In the genomic region with DNA sequence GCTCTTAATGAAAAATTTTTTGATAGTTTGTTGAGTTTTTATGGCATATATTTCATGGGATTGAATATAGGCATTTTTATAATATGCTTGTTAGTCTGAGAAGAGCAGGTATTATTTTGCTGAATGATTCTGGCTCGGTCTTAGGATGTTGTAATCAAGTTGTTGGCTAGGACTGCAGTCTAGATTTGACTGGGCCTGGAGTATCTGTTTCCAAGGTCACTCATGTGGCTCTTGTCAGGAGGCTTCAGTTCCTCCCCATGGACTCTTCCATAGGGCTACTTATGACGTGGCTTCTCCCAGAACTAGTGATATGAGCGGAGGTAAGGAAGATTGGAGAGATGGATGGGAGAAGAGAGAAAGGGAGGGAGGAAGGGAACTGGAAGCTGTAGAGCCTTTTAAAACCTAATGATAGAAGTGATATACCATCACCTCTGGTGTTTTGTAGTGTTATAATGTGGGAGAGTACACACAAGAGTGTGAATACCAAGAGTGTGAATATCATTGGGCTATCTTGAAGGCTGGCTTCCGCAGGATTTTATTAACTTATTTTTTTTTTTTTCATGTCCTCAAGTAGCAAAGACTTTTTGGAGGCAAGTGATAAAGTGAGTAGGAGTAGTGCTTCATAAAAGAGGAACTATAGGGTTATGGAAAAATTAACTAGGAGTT, we compare ENCODE assay signal across 2 cellular contexts.
TF ChIP-seq lines count a peak whose summit lies in the region.

No MANE protein-coding gene starts in this region.

TF ChIP-seq in GM23338, 12 proteins besides CTCF, POLR2A, EP300 and RAD21:
- TF ChIP-seq POLR2AphosphoS5 (IDR thresholded peaks at IDR 0.05; ENCODE audit: low read depth) (no peak), NANOG (IDR thresholded peaks at IDR 0.05; ENCODE audit: borderline replicate concordance) (no peak), ZNF331 (CRISPR knock-in tag; IDR thresholded peaks at IDR 0.05; ENCODE audit: low read depth) (no peak), EZH2phosphoT487 (IDR thresholded peaks at IDR 0.05; ENCODE audit: unreplicated experiment) (no peak), EZH2 (IDR thresholded peaks at IDR 0.05; ENCODE audit: low read depth, unreplicated experiment) (no peak), CREB1 (CRISPR knock-in tag; IDR thresholded peaks at IDR 0.05; ENCODE audit: low read depth) (no peak), STAT1 (IDR thresholded peaks at IDR 0.05; ENCODE audit: unreplicated experiment) (no peak)
- TF ChIP-seq, protein P1, sequence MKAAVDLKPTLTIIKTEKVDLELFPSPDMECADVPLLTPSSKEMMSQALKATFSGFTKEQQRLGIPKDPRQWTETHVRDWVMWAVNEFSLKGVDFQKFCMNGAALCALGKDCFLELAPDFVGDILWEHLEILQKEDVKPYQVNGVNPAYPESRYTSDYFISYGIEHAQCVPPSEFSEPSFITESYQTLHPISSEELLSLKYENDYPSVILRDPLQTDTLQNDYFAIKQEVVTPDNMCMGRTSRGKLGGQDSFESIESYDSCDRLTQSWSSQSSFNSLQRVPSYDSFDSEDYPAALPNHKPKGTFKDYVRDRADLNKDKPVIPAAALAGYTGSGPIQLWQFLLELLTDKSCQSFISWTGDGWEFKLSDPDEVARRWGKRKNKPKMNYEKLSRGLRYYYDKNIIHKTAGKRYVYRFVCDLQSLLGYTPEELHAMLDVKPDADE (IDR thresholded peaks at IDR 0.05) = no peak
- TF ChIP-seq, protein P2, sequence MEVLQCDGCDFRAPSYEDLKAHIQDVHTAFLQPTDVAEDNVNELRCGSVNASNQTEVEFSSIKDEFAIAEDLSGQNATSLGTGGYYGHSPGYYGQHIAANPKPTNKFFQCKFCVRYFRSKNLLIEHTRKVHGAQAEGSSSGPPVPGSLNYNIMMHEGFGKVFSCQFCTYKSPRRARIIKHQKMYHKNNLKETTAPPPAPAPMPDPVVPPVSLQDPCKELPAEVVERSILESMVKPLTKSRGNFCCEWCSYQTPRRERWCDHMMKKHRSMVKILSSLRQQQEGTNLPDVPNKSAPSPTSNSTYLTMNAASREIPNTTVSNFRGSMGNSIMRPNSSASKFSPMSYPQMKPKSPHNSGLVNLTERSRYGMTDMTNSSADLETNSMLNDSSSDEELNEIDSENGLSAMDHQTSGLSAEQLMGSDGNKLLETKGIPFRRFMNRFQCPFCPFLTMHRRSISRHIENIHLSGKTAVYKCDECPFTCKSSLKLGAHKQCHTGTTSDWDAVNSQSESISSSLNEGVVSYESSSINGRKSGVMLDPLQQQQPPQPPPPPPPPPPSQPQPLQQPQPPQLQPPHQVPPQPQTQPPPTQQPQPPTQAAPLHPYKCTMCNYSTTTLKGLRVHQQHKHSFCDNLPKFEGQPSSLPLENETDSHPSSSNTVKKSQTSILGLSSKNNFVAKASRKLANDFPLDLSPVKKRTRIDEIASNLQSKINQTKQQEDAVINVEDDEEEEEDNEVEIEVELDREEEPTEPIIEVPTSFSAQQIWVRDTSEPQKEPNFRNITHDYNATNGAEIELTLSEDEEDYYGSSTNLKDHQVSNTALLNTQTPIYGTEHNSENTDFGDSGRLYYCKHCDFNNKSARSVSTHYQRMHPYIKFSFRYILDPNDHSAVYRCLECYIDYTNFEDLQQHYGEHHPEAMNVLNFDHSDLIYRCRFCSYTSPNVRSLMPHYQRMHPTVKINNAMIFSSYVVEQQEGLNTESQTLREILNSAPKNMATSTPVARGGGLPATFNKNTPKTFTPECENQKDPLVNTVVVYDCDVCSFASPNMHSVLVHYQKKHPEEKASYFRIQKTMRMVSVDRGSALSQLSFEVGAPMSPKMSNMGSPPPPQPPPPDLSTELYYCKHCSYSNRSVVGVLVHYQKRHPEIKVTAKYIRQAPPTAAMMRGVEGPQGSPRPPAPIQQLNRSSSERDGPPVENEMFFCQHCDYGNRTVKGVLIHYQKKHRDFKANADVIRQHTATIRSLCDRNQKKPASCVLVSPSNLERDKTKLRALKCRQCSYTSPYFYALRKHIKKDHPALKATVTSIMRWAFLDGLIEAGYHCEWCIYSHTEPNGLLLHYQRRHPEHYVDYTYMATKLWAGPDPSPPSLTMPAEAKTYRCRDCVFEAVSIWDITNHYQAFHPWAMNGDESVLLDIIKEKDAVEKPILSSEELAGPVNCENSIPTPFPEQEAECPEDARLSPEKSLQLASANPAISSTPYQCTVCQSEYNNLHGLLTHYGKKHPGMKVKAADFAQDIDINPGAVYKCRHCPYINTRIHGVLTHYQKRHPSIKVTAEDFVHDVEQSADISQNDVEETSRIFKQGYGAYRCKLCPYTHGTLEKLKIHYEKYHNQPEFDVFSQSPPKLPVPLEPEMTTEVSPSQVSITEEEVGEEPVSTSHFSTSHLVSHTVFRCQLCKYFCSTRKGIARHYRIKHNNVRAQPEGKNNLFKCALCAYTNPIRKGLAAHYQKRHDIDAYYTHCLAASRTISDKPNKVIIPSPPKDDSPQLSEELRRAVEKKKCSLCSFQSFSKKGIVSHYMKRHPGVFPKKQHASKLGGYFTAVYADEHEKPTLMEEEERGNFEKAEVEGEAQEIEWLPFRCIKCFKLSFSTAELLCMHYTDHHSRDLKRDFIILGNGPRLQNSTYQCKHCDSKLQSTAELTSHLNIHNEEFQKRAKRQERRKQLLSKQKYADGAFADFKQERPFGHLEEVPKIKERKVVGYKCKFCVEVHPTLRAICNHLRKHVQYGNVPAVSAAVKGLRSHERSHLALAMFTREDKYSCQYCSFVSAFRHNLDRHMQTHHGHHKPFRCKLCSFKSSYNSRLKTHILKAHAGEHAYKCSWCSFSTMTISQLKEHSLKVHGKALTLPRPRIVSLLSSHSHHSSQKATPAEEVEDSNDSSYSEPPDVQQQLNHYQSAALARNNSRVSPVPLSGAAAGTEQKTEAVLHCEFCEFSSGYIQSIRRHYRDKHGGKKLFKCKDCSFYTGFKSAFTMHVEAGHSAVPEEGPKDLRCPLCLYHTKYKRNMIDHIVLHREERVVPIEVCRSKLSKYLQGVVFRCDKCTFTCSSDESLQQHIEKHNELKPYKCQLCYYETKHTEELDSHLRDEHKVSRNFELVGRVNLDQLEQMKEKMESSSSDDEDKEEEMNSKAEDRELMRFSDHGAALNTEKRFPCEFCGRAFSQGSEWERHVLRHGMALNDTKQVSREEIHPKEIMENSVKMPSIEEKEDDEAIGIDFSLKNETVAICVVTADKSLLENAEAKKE (CRISPR knock-in tag; IDR thresholded peaks at IDR 0.05) = no peak

TF ChIP-seq in GM12878, 131 proteins besides CTCF, POLR2A, EP300 and RAD21 (continues in another document):
- TF ChIP-seq CBX3 (IDR thresholded peaks at IDR 0.05; ENCODE audit: borderline replicate concordance, low read depth) (no peak), SRF (IDR thresholded peaks at IDR 0.05; ENCODE audit: low read depth in 2 of 2, low read length in 2 of 2) (no peak), KDM1A (IDR thresholded peaks at IDR 0.05; ENCODE audit: borderline replicate concordance) (no peak), WRNIP1 (IDR thresholded peaks at IDR 0.05; ENCODE audit: borderline replicate concordance, low read depth, low read length) (no peak), ZNF384 (IDR thresholded peaks at IDR 0.05; ENCODE audit: borderline replicate concordance, low read depth, low read length) (no peak), TAF1 (IDR thresholded peaks at IDR 0.05; ENCODE audit: borderline replicate concordance, low read depth, low read length) (no peak), FOXK2 (IDR thresholded peaks at IDR 0.05) (no peak), ZBTB33 (IDR thresholded peaks at IDR 0.05) (no peak), HDAC6 (IDR thresholded peaks at IDR 0.05; ENCODE audit: unreplicated experiment) (no peak), CEBPB (IDR thresholded peaks at IDR 0.05; ENCODE audit: borderline replicate concordance in 1 of 2, low read depth in 2 of 2, low read length in 2 of 2) (no peak)
- TF ChIP-seq, protein P3, sequence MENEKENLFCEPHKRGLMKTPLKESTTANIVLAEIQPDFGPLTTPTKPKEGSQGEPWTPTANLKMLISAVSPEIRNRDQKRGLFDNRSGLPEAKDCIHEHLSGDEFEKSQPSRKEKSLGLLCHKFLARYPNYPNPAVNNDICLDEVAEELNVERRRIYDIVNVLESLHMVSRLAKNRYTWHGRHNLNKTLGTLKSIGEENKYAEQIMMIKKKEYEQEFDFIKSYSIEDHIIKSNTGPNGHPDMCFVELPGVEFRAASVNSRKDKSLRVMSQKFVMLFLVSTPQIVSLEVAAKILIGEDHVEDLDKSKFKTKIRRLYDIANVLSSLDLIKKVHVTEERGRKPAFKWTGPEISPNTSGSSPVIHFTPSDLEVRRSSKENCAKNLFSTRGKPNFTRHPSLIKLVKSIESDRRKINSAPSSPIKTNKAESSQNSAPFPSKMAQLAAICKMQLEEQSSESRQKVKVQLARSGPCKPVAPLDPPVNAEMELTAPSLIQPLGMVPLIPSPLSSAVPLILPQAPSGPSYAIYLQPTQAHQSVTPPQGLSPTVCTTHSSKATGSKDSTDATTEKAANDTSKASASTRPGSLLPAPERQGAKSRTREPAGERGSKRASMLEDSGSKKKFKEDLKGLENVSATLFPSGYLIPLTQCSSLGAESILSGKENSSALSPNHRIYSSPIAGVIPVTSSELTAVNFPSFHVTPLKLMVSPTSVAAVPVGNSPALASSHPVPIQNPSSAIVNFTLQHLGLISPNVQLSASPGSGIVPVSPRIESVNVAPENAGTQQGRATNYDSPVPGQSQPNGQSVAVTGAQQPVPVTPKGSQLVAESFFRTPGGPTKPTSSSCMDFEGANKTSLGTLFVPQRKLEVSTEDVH (IDR thresholded peaks at IDR 0.05; ENCODE audit: low read depth, partially characterized antibody) = no peak
- TF ChIP-seq, protein P4, sequence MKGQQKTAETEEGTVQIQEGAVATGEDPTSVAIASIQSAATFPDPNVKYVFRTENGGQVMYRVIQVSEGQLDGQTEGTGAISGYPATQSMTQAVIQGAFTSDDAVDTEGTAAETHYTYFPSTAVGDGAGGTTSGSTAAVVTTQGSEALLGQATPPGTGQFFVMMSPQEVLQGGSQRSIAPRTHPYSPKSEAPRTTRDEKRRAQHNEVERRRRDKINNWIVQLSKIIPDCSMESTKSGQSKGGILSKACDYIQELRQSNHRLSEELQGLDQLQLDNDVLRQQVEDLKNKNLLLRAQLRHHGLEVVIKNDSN (IDR thresholded peaks at IDR 0.05; ENCODE audit: borderline replicate concordance, extremely low read length, insufficient read depth, low read depth, low read length) = no peak
- TF ChIP-seq, protein P5, sequence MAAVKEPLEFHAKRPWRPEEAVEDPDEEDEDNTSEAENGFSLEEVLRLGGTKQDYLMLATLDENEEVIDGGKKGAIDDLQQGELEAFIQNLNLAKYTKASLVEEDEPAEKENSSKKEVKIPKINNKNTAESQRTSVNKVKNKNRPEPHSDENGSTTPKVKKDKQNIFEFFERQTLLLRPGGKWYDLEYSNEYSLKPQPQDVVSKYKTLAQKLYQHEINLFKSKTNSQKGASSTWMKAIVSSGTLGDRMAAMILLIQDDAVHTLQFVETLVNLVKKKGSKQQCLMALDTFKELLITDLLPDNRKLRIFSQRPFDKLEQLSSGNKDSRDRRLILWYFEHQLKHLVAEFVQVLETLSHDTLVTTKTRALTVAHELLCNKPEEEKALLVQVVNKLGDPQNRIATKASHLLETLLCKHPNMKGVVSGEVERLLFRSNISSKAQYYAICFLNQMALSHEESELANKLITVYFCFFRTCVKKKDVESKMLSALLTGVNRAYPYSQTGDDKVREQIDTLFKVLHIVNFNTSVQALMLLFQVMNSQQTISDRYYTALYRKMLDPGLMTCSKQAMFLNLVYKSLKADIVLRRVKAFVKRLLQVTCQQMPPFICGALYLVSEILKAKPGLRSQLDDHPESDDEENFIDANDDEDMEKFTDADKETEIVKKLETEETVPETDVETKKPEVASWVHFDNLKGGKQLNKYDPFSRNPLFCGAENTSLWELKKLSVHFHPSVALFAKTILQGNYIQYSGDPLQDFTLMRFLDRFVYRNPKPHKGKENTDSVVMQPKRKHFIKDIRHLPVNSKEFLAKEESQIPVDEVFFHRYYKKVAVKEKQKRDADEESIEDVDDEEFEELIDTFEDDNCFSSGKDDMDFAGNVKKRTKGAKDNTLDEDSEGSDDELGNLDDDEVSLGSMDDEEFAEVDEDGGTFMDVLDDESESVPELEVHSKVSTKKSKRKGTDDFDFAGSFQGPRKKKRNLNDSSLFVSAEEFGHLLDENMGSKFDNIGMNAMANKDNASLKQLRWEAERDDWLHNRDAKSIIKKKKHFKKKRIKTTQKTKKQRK (IDR thresholded peaks at IDR 0.05; ENCODE audit: low read depth, low read length) = no peak
- TF ChIP-seq, protein P6, sequence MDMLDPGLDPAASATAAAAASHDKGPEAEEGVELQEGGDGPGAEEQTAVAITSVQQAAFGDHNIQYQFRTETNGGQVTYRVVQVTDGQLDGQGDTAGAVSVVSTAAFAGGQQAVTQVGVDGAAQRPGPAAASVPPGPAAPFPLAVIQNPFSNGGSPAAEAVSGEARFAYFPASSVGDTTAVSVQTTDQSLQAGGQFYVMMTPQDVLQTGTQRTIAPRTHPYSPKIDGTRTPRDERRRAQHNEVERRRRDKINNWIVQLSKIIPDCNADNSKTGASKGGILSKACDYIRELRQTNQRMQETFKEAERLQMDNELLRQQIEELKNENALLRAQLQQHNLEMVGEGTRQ (IDR thresholded peaks at IDR 0.05; ENCODE audit: borderline replicate concordance, low read depth, low read length) = no peak
- TF ChIP-seq, protein P7, sequence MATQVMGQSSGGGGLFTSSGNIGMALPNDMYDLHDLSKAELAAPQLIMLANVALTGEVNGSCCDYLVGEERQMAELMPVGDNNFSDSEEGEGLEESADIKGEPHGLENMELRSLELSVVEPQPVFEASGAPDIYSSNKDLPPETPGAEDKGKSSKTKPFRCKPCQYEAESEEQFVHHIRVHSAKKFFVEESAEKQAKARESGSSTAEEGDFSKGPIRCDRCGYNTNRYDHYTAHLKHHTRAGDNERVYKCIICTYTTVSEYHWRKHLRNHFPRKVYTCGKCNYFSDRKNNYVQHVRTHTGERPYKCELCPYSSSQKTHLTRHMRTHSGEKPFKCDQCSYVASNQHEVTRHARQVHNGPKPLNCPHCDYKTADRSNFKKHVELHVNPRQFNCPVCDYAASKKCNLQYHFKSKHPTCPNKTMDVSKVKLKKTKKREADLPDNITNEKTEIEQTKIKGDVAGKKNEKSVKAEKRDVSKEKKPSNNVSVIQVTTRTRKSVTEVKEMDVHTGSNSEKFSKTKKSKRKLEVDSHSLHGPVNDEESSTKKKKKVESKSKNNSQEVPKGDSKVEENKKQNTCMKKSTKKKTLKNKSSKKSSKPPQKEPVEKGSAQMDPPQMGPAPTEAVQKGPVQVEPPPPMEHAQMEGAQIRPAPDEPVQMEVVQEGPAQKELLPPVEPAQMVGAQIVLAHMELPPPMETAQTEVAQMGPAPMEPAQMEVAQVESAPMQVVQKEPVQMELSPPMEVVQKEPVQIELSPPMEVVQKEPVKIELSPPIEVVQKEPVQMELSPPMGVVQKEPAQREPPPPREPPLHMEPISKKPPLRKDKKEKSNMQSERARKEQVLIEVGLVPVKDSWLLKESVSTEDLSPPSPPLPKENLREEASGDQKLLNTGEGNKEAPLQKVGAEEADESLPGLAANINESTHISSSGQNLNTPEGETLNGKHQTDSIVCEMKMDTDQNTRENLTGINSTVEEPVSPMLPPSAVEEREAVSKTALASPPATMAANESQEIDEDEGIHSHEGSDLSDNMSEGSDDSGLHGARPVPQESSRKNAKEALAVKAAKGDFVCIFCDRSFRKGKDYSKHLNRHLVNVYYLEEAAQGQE (IDR thresholded peaks at IDR 0.05; ENCODE audit: low read depth, low read length) = no peak
